In genomic region chr15:60414016-60414682, GRCh38 we compare ENCODE assay signal across 1 cellular context.
TF ChIP-seq lines count a peak whose summit lies in the region.

No MANE protein-coding gene starts in this region.

TF ChIP-seq in endothelial cell of umbilical vein, 7 proteins besides CTCF, POLR2A, EP300 and RAD21:
- TF ChIP-seq JUN (IDR thresholded peaks at IDR 0.05; ENCODE audit: borderline replicate concordance, insufficient read depth, insufficient read length, low read depth) (peak; percentile 19), FOS (IDR thresholded peaks at IDR 0.05; ENCODE audit: borderline replicate concordance, insufficient read depth, low read length) (no peak), MYC (IDR thresholded peaks at IDR 0.05; ENCODE audit: low read depth, low read length) (no peak)
